1 cellular context compared by ENCODE assay signal in the genomic region with DNA sequence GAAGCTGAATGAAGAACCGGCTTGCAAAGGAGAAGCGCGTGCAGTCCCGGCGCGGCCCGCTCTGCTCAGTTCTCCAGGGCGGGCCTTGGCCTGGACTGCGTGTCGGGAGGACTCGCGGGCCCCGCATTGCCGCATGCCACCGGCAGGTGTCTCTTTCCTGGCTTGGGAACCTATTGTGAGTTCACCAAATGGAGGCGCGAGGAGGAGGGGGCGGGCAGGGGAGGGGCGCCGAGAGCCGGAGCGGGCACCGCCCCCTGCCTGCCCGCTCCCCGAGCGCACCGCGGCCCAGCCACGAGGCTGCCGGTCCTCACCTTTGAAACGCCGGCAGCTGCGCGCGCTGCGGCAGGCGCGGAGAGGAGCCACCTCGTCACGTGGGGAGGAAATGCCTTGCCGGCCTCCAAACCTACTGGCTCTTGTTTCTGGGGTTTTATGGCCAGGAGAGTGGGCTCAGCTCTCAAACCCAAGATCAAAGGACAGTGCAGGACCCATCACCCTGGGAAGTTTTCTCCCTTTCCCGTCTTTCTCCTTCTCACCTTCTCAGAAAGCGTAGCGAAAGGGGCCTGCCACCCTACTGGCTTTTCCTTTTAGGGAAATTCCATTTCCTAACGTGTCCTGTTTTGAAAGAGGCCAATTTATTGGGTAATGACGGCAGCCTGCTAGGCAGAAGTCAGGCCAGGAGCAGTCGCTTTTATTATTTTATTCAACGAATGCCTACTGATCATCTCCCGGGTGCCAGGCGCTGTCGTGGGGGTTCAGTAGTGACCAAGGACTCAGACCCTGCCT.
TF ChIP-seq lines count a peak whose summit lies in the region.

No MANE protein-coding gene starts in this region.

TF ChIP-seq in GM12878, 131 proteins besides CTCF, POLR2A, EP300 and RAD21 (continued from another document):
- TF ChIP-seq IRF3 (IDR thresholded peaks at IDR 0.05) (no peak), RAD51 (IDR thresholded peaks at IDR 0.05) (peak; percentile 74), RELA (IDR thresholded peaks at IDR 0.05; ENCODE audit: borderline replicate concordance, partially characterized antibody) (no peak), PBX3 (IDR thresholded peaks at IDR 0.05; ENCODE audit: insufficient replicate concordance, low read depth, low read length) (no peak), BCL11A (IDR thresholded peaks at IDR 0.05; ENCODE audit: low read depth, low read length) (no peak), HDAC6 (IDR thresholded peaks at IDR 0.05; ENCODE audit: unreplicated experiment) (no peak), RUNX3 (IDR thresholded peaks at IDR 0.05; ENCODE audit: low read length) (no peak), BHLHE40 (IDR thresholded peaks at IDR 0.05; ENCODE audit: borderline replicate concordance in 1 of 2, low read depth in 2 of 2, low read length in 1 of 2) (peak; percentile 78 to 82), TAF1 (IDR thresholded peaks at IDR 0.05; ENCODE audit: borderline replicate concordance, low read depth, low read length) (no peak), WRNIP1 (IDR thresholded peaks at IDR 0.05; ENCODE audit: borderline replicate concordance, low read depth, low read length) (no peak), POU2F2 (IDR thresholded peaks at IDR 0.05; ENCODE audit: borderline replicate concordance, low read depth, low read length) (no peak), ATF3 (IDR thresholded peaks at IDR 0.05; ENCODE audit: borderline replicate concordance, extremely low read depth, low read depth, low read length) (peak; percentile 25; the same call in 1 of the 2 replicates), MYC (IDR thresholded peaks at IDR 0.05; ENCODE audit: insufficient read depth, insufficient read length, insufficient replicate concordance, low read length, severe bottlenecking) (peak; percentile 62), USF1 (IDR thresholded peaks at IDR 0.05; ENCODE audit: borderline replicate concordance, extremely low read length, insufficient read depth, low read depth, low read length) (peak; percentile 85), NFYA (IDR thresholded peaks at IDR 0.05; ENCODE audit: borderline replicate concordance, low read depth, low read length) (no peak), ZZZ3 (IDR thresholded peaks at IDR 0.05; ENCODE audit: control insufficient read depth, insufficient read length, low read depth) (no peak)
